In the genomic region with DNA sequence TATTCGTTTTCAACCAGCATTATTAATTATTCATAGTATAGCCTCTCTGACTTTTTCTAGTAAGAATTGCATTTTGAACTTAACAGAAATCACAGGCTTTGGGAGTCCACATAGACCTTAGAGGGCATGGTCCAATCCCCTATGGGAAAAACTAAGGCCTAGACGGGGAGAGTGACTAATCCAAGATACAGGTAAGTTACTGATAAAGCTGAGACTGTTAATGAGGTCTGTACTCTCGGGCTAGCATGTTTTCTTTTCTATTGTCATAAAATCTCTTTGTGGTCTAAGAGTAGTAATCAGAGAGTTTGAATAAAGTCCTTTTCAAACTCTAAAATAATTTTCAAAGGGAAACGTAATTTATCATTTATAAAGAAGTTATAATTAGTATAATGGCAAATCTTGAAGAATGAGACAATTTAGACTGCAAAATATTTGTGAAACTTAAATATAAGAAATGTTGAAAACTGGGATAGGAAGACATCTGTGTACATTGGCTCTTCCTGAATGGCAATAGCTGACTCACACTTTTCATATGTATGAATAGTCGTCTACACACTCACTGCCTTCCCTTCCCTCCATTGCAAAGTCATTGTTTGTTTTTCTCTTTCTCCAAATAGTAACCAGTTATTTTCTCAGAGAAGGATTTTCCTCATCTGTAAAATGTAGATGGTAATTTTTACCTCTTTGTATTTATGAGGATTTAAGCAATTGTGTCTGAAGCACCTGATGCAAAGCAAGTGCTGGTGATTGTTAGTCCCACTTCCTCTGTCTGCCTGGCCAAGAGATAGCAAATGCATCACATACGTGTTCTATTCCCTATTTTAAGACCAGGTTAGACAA, we compare ENCODE assay signal across 15 cellular contexts.
A peak's percentile ranks its signal among the peaks of the same experiment; 100 is the strongest.
DNase-seq lines count a peak whose midpoint lies in the region; ATAC-seq and TF ChIP-seq lines count a peak whose summit lies in the region.
"Had no signal": no experiment of that assay in that cellular context is flagged by ENCODE, and none has a peak within 500 bp of the region (broad histone marks: within the 10 kb centered on the region; RNA-seq: fewer than 3 reads in every experiment).

No MANE protein-coding gene starts in this region.

- H3K36me3 ChIP-seq in skeletal muscle satellite cell (ENCODE audit: insufficient read depth, low read length) = no peaks in the 10 kb centered on the region
- H3K36me3 ChIP-seq: cardiac muscle cell had no signal

- DNase-seq in NCI-H510A treated with DMSO at 0.1 percent for 48 hours (lab: John Stamatoyannopoulos, UW) (peak; percentile 28), NCI-H510A (lab: John Stamatoyannopoulos, UW) (no peak), RKO (ENCODE audit: low spot score) (peak; percentile 15), fibroblast of mammary gland (ENCODE audit: low read depth) (peak; percentile 72), NCI-H2196 treated with DMSO at 0.1 percent for 48 hours (lab: John Stamatoyannopoulos, UW; ENCODE audit: unreplicated experiment) (no peak), NOMO-1 (lab: John Stamatoyannopoulos, UW; ENCODE audit: unreplicated experiment in 2 of 2) (no peak)
- DNase-seq: activated CD4-positive, alpha-beta T cell treated with anti-CD3 and anti-CD28 coated beads, Interleukin-2, amount 10 ng/mL, durations not matched to agents 7 days and 5 days; DMS79 treated with DMSO at 0.1 percent for 48 hours; midbrain; NCI-H146; uterus had no signal

- peak overlapping the region; percentile 30 for H3K4me2 ChIP-seq in skeletal muscle satellite cell (ENCODE audit: low read length)

- ATAC-seq in HG03571 (IDR thresholded peaks at IDR 0.05; ENCODE audit: unreplicated experiment) = no peak
- ATAC-seq: HCT116 had no signal

- no peaks in the 10 kb centered on the region for H3K27me3 ChIP-seq in skeletal muscle satellite cell (ENCODE audit: control insufficient read depth, insufficient read depth, low read length)
- H3K27me3 ChIP-seq: cardiac muscle cell, uterus had no signal

- peaks cover 26% of the 10 kb centered on the region for H3K4me1 ChIP-seq in skeletal muscle satellite cell (ENCODE audit: control insufficient read depth, insufficient read depth, low read length)
- H3K4me1 ChIP-seq: uterus had no signal

- H3K4me3 ChIP-seq in fibroblast of mammary gland (ENCODE audit: control insufficient read depth, low read depth, low read length) (no peak overlapping the region), skeletal muscle satellite cell (ENCODE audit: low read length) (no peak overlapping the region)
- H3K4me3 ChIP-seq: cardiac muscle cell, uterus had no signal

- H3K9ac ChIP-seq in skeletal muscle satellite cell (ENCODE audit: low read depth, low read length) = no peak overlapping the region

- H3K9me3 ChIP-seq in skeletal muscle satellite cell (replicated peaks; ENCODE audit: low read length) = no peaks in the 10 kb centered on the region
- H3K9me3 ChIP-seq: uterus had no signal

- no peak for TF ChIP-seq CTCF in fibroblast of mammary gland (conservative IDR thresholded peaks at IDR 0.05; ENCODE audit: control insufficient read depth, insufficient read depth, low read depth, low read length)

Comparison
In these comparisons a context has a peak if more than half of its experiments do, and no peak if none do; other contexts are left out.
1. DNase-seq: peak in NCI-H510A treated with DMSO at 0.1 percent for 48 hours (single experiment), RKO (single experiment) and fibroblast of mammary gland (single experiment); none in NCI-H510A (single experiment), NCI-H2196 treated with DMSO at 0.1 percent for 48 hours (single experiment) and NOMO-1 (0 of 2).